25 cellular contexts compared by ENCODE assay signal in genomic region chr5:41815663-41816062, GRCh38. TPM values are rescaled to one million over a fixed set of nuclear protein-coding genes. Genes with fewer than 3 reads are reported as not detected.
DNase-seq lines count a peak whose midpoint lies in the region; ATAC-seq, FAIRE-seq and TF ChIP-seq lines count a peak whose summit lies in the region.
"Had no signal": no experiment of that assay in that cellular context is flagged by ENCODE, and none has a peak within 500 bp of the region (broad histone marks: within the 10 kb centered on the region; RNA-seq: fewer than 3 reads in every experiment).

No MANE protein-coding gene starts in this region.

- H3K4me3 Mint-ChIP-seq in osteocyte (ENCODE audit: unreplicated experiment) (no peak overlapping the region), CD14-positive monocyte (no peak overlapping the region)
- H3K4me3 Mint-ChIP-seq: activated naive CD8-positive, alpha-beta T cell treated with anti-CD3 and anti-CD28 coated beads, Interleukin-2, amount 10 ng/mL, durations not matched to agents 7 days and 5 days; B cell; central memory CD8-positive, alpha-beta T cell; naive thymus-derived CD4-positive, alpha-beta T cell had no signal

- H3K4me1 Mint-ChIP-seq in osteocyte (ENCODE audit: unreplicated experiment) (peaks cover 51% of the 10 kb centered on the region), CD14-positive monocyte (peaks cover 16% of the 10 kb centered on the region)

- H3K27ac Mint-ChIP-seq in osteocyte (ENCODE audit: unreplicated experiment) (peak overlapping the region; percentile 85), CD14-positive monocyte (no peak overlapping the region)
- H3K27ac Mint-ChIP-seq: activated naive CD8-positive, alpha-beta T cell treated with anti-CD3 and anti-CD28 coated beads, Interleukin-2, amount 10 ng/mL, durations not matched to agents 7 days and 5 days; B cell; naive thymus-derived CD4-positive, alpha-beta T cell had no signal

- ATAC-seq in HG02610 (IDR thresholded peaks at IDR 0.05; ENCODE audit: unreplicated experiment) (peak; percentile 63), HG03159 (IDR thresholded peaks at IDR 0.05; ENCODE audit: unreplicated experiment) (no peak)
- ATAC-seq: left lobe of liver; naive thymus-derived CD4-positive, alpha-beta T cell; SK-N-SH treated with all-trans-retinoic acid at 6 μM for 48 hours; stimulated activated naive CD8-positive, alpha-beta T cell treated with anti-CD3 and anti-CD28 coated beads, Interleukin-15, Interleukin-2, amounts not matched to agents 100 U/mL and 50 U/mL, for 24 hours had no signal

- intact Hi-C loops in CD14-positive monocyte (cut with micrococcal nuclease): no loop called here

- in situ Hi-C loops in HAP-1 (cut with MboI; ENCODE audit: low sequenced_read_pairs): no loop called here

- H3K4me3 ChIP-seq in SK-N-MC (no peak overlapping the region), HAP-1 (no peak overlapping the region)
- H3K4me3 ChIP-seq: thyroid gland had no signal

- H3K9me3 Mint-ChIP-seq in osteocyte (ENCODE audit: unreplicated experiment) (no peaks in the 10 kb centered on the region), CD14-positive monocyte (peaks cover 0 to 2% (median 0%) of the 10 kb centered on the region in 7 donors)

- peak; percentile 59 for FAIRE-seq in GM18507 (lab: Jason Lieb, UNC)
- FAIRE-seq: endometrium, H1 had no signal

- no peak overlapping the region for H3K9ac ChIP-seq in SK-N-MC (ENCODE audit: insufficient read length)

- H3K9me3 ChIP-seq in SK-N-MC (ENCODE audit: low read depth, low read length): no peaks in the 10 kb centered on the region
- H3K9me3 ChIP-seq in HAP-1: no peaks in the 10 kb centered on the region
- H3K9me3 ChIP-seq: thyroid gland had no signal

- no peak for TF ChIP-seq CTCF in osteocyte (IDR thresholded peaks at IDR 0.05)
- no peak for TF ChIP-seq CTCF in CD14-positive monocyte (IDR thresholded peaks at IDR 0.05)

- no peaks in the 10 kb centered on the region for H3K36me3 ChIP-seq in SK-N-MC (ENCODE audit: insufficient read depth, low read length)
- H3K36me3 ChIP-seq in HAP-1 (replicated peaks): no peaks in the 10 kb centered on the region
- H3K36me3 ChIP-seq: thyroid gland had no signal

- DNase-seq in GM18507 (ENCODE audit: extremely low spot score, insufficient read length, low read depth) (no peak), SK-N-MC (ENCODE audit: low read depth, low spot score) (no peak), osteocyte (ENCODE audit: extremely low spot score, unreplicated experiment) (no peak), HAP-1 (ENCODE audit: low spot score in 2 of 2) (no peak), CD14-positive monocyte (ENCODE audit: low spot score) (no peak), AG08395 (ENCODE audit: low spot score) (no peak)
- DNase-seq: activated CD4-positive, alpha-beta T cell treated with anti-CD3 and anti-CD28 coated beads for 1 hour; activated effector memory CD4-positive, alpha-beta T cell treated with anti-CD3 and anti-CD28 coated beads, Interleukin-2, amount 50 U/mL, for 16 hours; activated naive CD8-positive, alpha-beta T cell treated with anti-CD3 and anti-CD28 coated beads, Interleukin-2, amount 10 ng/mL, durations not matched to agents 7 days and 5 days; dermis blood vessel endothelial cell; hypothalamus; naive thymus-derived CD4-positive, alpha-beta T cell; nucleus accumbens; OCI-M1; stimulated activated naive CD8-positive, alpha-beta T cell treated with anti-CD3 and anti-CD28 coated beads, Interleukin-15, Interleukin-2, amounts not matched to agents 100 U/mL and 50 U/mL, for 24 hours; T-helper 2 cell; thyroid gland had no signal

- peak overlapping the region; percentile 73 for H3K27ac ChIP-seq in SK-N-MC
- H3K27ac ChIP-seq: thyroid gland had no signal

- H3K27me3 ChIP-seq in HAP-1 (ENCODE audit: low read depth): no peaks in the 10 kb centered on the region
- H3K27me3 ChIP-seq: thyroid gland had no signal

- H3K36me3 Mint-ChIP-seq in osteocyte (ENCODE audit: unreplicated experiment): peaks cover 3% of the 10 kb centered on the region
- no peaks in the 10 kb centered on the region for H3K36me3 Mint-ChIP-seq in CD14-positive monocyte

- H3K27me3 Mint-ChIP-seq in osteocyte (ENCODE audit: unreplicated experiment) (no peaks in the 10 kb centered on the region), CD14-positive monocyte (ENCODE audit: low read depth in 3 of 3) (no peaks in the 10 kb centered on the region)
- H3K27me3 Mint-ChIP-seq: activated naive CD8-positive, alpha-beta T cell treated with anti-CD3 and anti-CD28 coated beads, Interleukin-2, amount 10 ng/mL, durations not matched to agents 7 days and 5 days; B cell; central memory CD8-positive, alpha-beta T cell; naive thymus-derived CD4-positive, alpha-beta T cell had no signal

- H3K4me1 ChIP-seq in HAP-1: no peaks in the 10 kb centered on the region

RNA-seq across cellular contexts. Expression of gene OXCT1, which starts 54.6 kb away (rescaled TPM):
- 41.0 and 41.9 TPM in 2 replicates for total RNA-seq in osteocyte
- 1 to 10 TPM; 1.9 to 3.4 TPM for polyA plus RNA-seq in CD14-positive monocyte
